22 cellular contexts compared by ENCODE assay signal in genomic region chr1:171758011-171758410, GRCh38.
"Had no signal": no experiment of that assay in that cellular context is flagged by ENCODE, and none has a peak within 500 bp of the region (broad histone marks: within the 10 kb centered on the region; RNA-seq: fewer than 3 reads in every experiment).

No MANE protein-coding gene starts in this region.

- H3K9me3 ChIP-seq: gastrocnemius medialis, prostate gland, right atrium auricular region, sigmoid colon, suprapubic skin, transverse colon, upper lobe of right lung, uterus had no signal

- H3K4me1 ChIP-seq: gastrocnemius medialis, prostate gland, right atrium auricular region, sigmoid colon, transverse colon, uterus had no signal

- H3K27me3 ChIP-seq: gastrocnemius medialis, right atrium auricular region, sigmoid colon, suprapubic skin, transverse colon, upper lobe of right lung, uterus had no signal

- H3K27ac ChIP-seq: coronary artery, gastrocnemius medialis, prostate gland, right atrium auricular region, sigmoid colon, skin epidermis, suprapubic skin, transverse colon, upper lobe of right lung, uterus had no signal

- ATAC-seq: effector memory CD8-positive, alpha-beta T cell; gastrocnemius medialis; left colon; naive thymus-derived CD4-positive, alpha-beta T cell; stimulated activated naive B cell treated with anti-CD40 and anti-IgM and Interleukin-4, amounts not matched to agents 10 μg/mL and 1 μg/mL and 100 μg/mL, for 72 hours; upper lobe of right lung had no signal

- H3K36me3 ChIP-seq: gastrocnemius medialis, prostate gland, right atrium auricular region, sigmoid colon, suprapubic skin, transverse colon, upper lobe of right lung, uterus had no signal

- H3K4me3 ChIP-seq: coronary artery, gastrocnemius medialis, lung, prostate gland, right atrium auricular region, sigmoid colon, skin epidermis, suprapubic skin, transverse colon, upper lobe of right lung, uterus had no signal

- DNase-seq: effector memory CD8-positive, alpha-beta T cell; gastrocnemius medialis; head of caudate nucleus; left colon; mesenchymal stem cell; midbrain; naive thymus-derived CD4-positive, alpha-beta T cell; nephron progenitor cell; nucleus accumbens; sigmoid colon; stimulated activated CD4-positive, alpha-beta T cell treated with anti-CD3 and anti-CD28 coated beads, Interleukin-15, amount 100 ng/mL, for 24 hours; stimulated activated CD4-positive, alpha-beta T cell treated with anti-CD3 and anti-CD28 coated beads, Interleukin-2, amount 100 ng/mL, for 48 hours; stimulated activated naive B cell treated with anti-CD40 and anti-IgM and Interleukin-4, amounts not matched to agents 10 μg/mL and 1 μg/mL and 100 μg/mL, for 72 hours; transverse colon; upper lobe of right lung; uterus had no signal
